12 cellular contexts compared by ENCODE assay signal in genomic region chr4:48490680-48491513, GRCh38. TPM values are rescaled to one million over a fixed set of nuclear protein-coding genes. Genes with fewer than 3 reads are reported as not detected.
DNase-seq lines count a peak whose midpoint lies in the region; ATAC-seq and TF ChIP-seq lines count a peak whose summit lies in the region.
"Had no signal": no experiment of that assay in that cellular context is flagged by ENCODE, and none has a peak within 500 bp of the region (broad histone marks: within the 10 kb centered on the region; RNA-seq: fewer than 3 reads in every experiment).

No MANE protein-coding gene starts in this region.

- no peaks in the 10 kb centered on the region for H3K36me3 Mint-ChIP-seq in activated CD4-positive, alpha-beta memory T cell treated with anti-CD3 and anti-CD28 coated beads for 36 hours

- H2BK15ac ChIP-seq in mesendoderm (replicated peaks; ENCODE audit: low read depth), result no peak overlapping the region

- H3K9ac ChIP-seq in mesendoderm (ENCODE audit: low read length), result no peak overlapping the region
- H3K9ac ChIP-seq: parathyroid adenoma had no signal

- peaks cover 24% of the 10 kb centered on the region for H3K27me3 ChIP-seq in effector memory CD4-positive, alpha-beta T cell (replicated peaks; ENCODE audit: control insufficient read depth, insufficient read depth, low read length, poor library complexity, severe bottlenecking)
- peaks cover 28% of the 10 kb centered on the region for H3K27me3 ChIP-seq in mesendoderm (ENCODE audit: insufficient read depth, low read length, poor library complexity)
- H3K27me3 ChIP-seq in thoracic aorta (replicated peaks; ENCODE audit: insufficient read depth), result peaks cover 7% of the 10 kb centered on the region

- no peak overlapping the region for H2AK5ac ChIP-seq in mesendoderm (ENCODE audit: low read length)

- peak overlapping the region; percentile 18 for H3K4me2 ChIP-seq in mesendoderm (ENCODE audit: low read length)

- H3K9me3 ChIP-seq in effector memory CD4-positive, alpha-beta T cell (ENCODE audit: control insufficient read depth, low read length), result no peaks in the 10 kb centered on the region
- H3K9me3 ChIP-seq in thoracic aorta, result no peaks in the 10 kb centered on the region

- peaks cover 10% of the 10 kb centered on the region for H3K4me1 ChIP-seq in effector memory CD4-positive, alpha-beta T cell (ENCODE audit: control insufficient read depth, insufficient read depth, low read length, poor library complexity, severe bottlenecking)
- no peaks in the 10 kb centered on the region for H3K4me1 ChIP-seq in mesendoderm (ENCODE audit: control insufficient read depth, low read depth, low read length)
- H3K4me1 ChIP-seq in thoracic aorta (ENCODE audit: control insufficient read depth in 1 of 2, low read depth in 2 of 2), result peaks cover 0 to 14% of the 10 kb centered on the region in 2 donors
- H3K4me1 ChIP-seq: parathyroid adenoma had no signal

- H3K18ac ChIP-seq in mesendoderm (ENCODE audit: low read length), result no peak overlapping the region

- no peak overlapping the region for H3K4ac ChIP-seq in mesendoderm (ENCODE audit: low read depth, low read length)

- no peak overlapping the region for H3K4me3 Mint-ChIP-seq in activated CD4-positive, alpha-beta memory T cell treated with anti-CD3 and anti-CD28 coated beads for 36 hours

- peak overlapping the region; percentile 32 for H3K4me3 ChIP-seq in effector memory CD4-positive, alpha-beta T cell (ENCODE audit: insufficient read depth, low read depth, low read length, poor library complexity, severe bottlenecking)
- H3K4me3 ChIP-seq in mesendoderm (ENCODE audit: low read length), result no peak overlapping the region
- H3K4me3 ChIP-seq in thoracic aorta, result peak overlapping the region; percentile 65

- no peak overlapping the region for H2BK5ac ChIP-seq in mesendoderm (ENCODE audit: low read length)

- no peak overlapping the region for H4K5ac ChIP-seq in mesendoderm (ENCODE audit: low read length)

- H3K27ac Mint-ChIP-seq in activated CD4-positive, alpha-beta memory T cell treated with anti-CD3 and anti-CD28 coated beads for 36 hours, result no peak overlapping the region
- H3K27ac Mint-ChIP-seq: dendritic cell treated with granulocyte-macrophage colony-stimulating factor and Interleukin-4, amounts not matched to agents 40 ng/mL and 50 ng/mL, for 4 days had no signal

- no peak overlapping the region for H3K27ac ChIP-seq in effector memory CD4-positive, alpha-beta T cell (ENCODE audit: insufficient read depth, low read length, poor library complexity, severe bottlenecking)
- H3K27ac ChIP-seq in mesendoderm (ENCODE audit: low read depth, low read length) (no peak overlapping the region), thoracic aorta (no peak overlapping the region)
- H3K27ac ChIP-seq: HL-60, parathyroid adenoma had no signal

- H3K56ac ChIP-seq in mesendoderm (ENCODE audit: low read length), result peak overlapping the region; percentile 65

- POLR2A ChIA-PET in activated CD4-positive, alpha-beta memory T cell treated with anti-CD3 and anti-CD28 coated beads for 36 hours (lab: Charles Lee), result no interaction called here

- CTCF ChIA-PET in activated CD4-positive, alpha-beta memory T cell treated with anti-CD3 and anti-CD28 coated beads for 36 hours (lab: Charles Lee), result no interaction called here

- TF ChIP-seq CTCF in thoracic aorta (IDR thresholded peaks at IDR 0.05), result no peak

- no peak overlapping the region for H2BK120ac ChIP-seq in mesendoderm (ENCODE audit: low read depth, low read length)

- DNase-seq in activated gamma-delta T cell (lab: John Stamatoyannopoulos, UW) (peak; percentile 10), activated gamma-delta T cell treated with Interleukin-2 at 50 U/mL for 16 hours (no peak), mesendoderm (peak; percentile 53), thoracic aorta (ENCODE audit: low spot score) (no peak), globus pallidus (ENCODE audit: low spot score) (no peak)
- DNase-seq in effector memory CD4-positive, alpha-beta T cell, result no peak
- no peak for DNase-seq in activated CD4-positive, alpha-beta memory T cell treated with anti-CD3 and anti-CD28 coated beads for 36 hours
- DNase-seq: T-helper 9 cell had no signal

- H3K79me2 ChIP-seq in mesendoderm (ENCODE audit: control insufficient read depth, insufficient read depth, low read length), result no peaks in the 10 kb centered on the region
- H3K79me2 ChIP-seq: parathyroid adenoma had no signal

- H3K79me1 ChIP-seq in mesendoderm (ENCODE audit: low read length), result no peaks in the 10 kb centered on the region

- no peak for ATAC-seq in thoracic aorta (ENCODE audit: insufficient number of reproducible peaks, low FRiP score, low read depth)
- no peak for ATAC-seq in HG03571 (IDR thresholded peaks at IDR 0.05; ENCODE audit: unreplicated experiment)

- H4K8ac ChIP-seq in mesendoderm (ENCODE audit: low read depth, low read length), result peak overlapping the region; percentile 42

- no peaks in the 10 kb centered on the region for H3K9me3 Mint-ChIP-seq in activated CD4-positive, alpha-beta memory T cell treated with anti-CD3 and anti-CD28 coated beads for 36 hours
- H3K9me3 Mint-ChIP-seq: dendritic cell treated with granulocyte-macrophage colony-stimulating factor and Interleukin-4, amounts not matched to agents 40 ng/mL and 50 ng/mL, for 4 days had no signal

- no peaks in the 10 kb centered on the region for H3K36me3 ChIP-seq in effector memory CD4-positive, alpha-beta T cell (ENCODE audit: control insufficient read depth, insufficient read depth, low read length)
- H3K36me3 ChIP-seq in mesendoderm (ENCODE audit: control insufficient read depth, insufficient read depth, low read length) (no peaks in the 10 kb centered on the region), thoracic aorta (no peaks in the 10 kb centered on the region)

- H3K4me1 Mint-ChIP-seq in activated CD4-positive, alpha-beta memory T cell treated with anti-CD3 and anti-CD28 coated beads for 36 hours (ENCODE audit: low read depth), result no peaks in the 10 kb centered on the region

- intact Hi-C loops in activated CD4-positive, alpha-beta memory T cell treated with anti-CD3 and anti-CD28 coated beads for 36 hours (cut with micrococcal nuclease), result no loop called here

- WGBS in mesendoderm (ENCODE audit: extremely low coverage, insufficient coverage, low lambda C conversion rate), result no CpG with 5 or more reads among the region's 104 CpGs

- H3K27me3 Mint-ChIP-seq in activated CD4-positive, alpha-beta memory T cell treated with anti-CD3 and anti-CD28 coated beads for 36 hours, result peaks cover 41% of the 10 kb centered on the region

- no peak overlapping the region for H3K23ac ChIP-seq in mesendoderm (ENCODE audit: low read length)

RNA-seq across cellular contexts. Expression of gene ZAR1, which starts 0.8 kb away (rescaled TPM):
- polyA plus RNA-seq in mesendoderm (2013, experiment 1 of 2), result 0.10 TPM
- 0.03 TPM for polyA plus RNA-seq in mesendoderm (2013, experiment 2 of 2)
- total RNA-seq in thoracic aorta, result 1 to 10 TPM in 1 of 2 donors, under 1 TPM in 1; 0.68 to 1.8 TPM
- not detected for total RNA-seq in activated CD4-positive, alpha-beta memory T cell treated with anti-CD3 and anti-CD28 coated beads for 36 hours

RNA-seq across cellular contexts. Expression of gene SLC10A4, which starts 7.8 kb away (rescaled TPM):
- 1.2 TPM for polyA plus RNA-seq in mesendoderm (2013, experiment 1 of 2)
- 1.2 TPM for polyA plus RNA-seq in mesendoderm (2013, experiment 2 of 2)
- total RNA-seq in thoracic aorta, result under 1 TPM; 0.27 to 0.42 TPM
- total RNA-seq in activated CD4-positive, alpha-beta memory T cell treated with anti-CD3 and anti-CD28 coated beads for 36 hours, result not detected

Comparison
In these comparisons a context has a peak if more than half of its experiments do, and no peak if none do; other contexts are left out.
1. DNase-seq: peak in activated gamma-delta T cell (single experiment) and mesendoderm (single experiment); none in activated gamma-delta T cell treated with Interleukin-2 at 50 U/mL for 16 hours (single experiment), effector memory CD4-positive, alpha-beta T cell (0 of 3), thoracic aorta (single experiment), activated CD4-positive, alpha-beta memory T cell treated with anti-CD3 and anti-CD28 coated beads for 36 hours (single experiment) and globus pallidus (single experiment).